1 cellular context compared by ENCODE assay signal in the genomic region with DNA sequence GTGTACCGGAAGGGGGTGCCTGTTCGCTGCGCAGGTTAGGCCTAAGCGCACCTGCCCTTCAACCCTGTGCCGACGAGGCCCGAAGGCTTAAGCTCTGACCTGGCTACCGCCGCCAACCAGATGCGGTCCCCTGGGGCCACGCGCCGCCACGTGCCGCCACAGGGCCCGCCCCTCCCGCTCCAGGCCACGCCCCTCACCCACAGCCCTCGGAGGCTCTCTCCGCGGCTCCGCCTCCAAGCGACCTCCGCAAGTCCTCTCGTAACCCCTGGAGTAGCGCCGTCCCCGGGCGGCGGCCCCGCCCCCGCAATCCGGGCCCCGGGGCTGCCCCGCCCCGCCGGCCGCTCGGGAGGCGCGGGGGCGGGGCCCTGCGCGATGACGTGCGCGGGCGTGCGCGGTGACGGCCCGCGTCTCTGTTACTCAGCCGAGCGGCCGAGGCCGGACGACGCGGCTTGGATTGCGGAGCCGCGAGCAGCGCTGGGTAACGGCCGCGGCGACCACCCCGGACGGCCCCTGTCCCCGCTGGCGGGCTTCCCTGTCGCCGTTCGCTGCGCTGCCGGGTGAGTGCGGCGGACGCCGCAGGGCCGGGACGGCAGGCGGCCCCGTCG.
A peak's percentile ranks its signal among the peaks of the same experiment; 100 is the strongest.
TF ChIP-seq lines count a peak whose summit lies in the region.

Gene MAPK8, plus strand, starts transcription at position 413 of the 605 bp plus-strand sequence. CDS start 94,984 bp downstream, outside the sequence.

TF ChIP-seq in HEK293, 187 proteins besides CTCF, POLR2A, EP300 and RAD21 (continued from another document):
- TF ChIP-seq ZXDB (tag by site-specific recombination; IDR thresholded peaks at IDR 0.05) (peak; percentile 49), GLIS2 (tag by site-specific recombination; IDR thresholded peaks at IDR 0.05) (peak; percentile 56; the same call in 1 of the 2 replicates), ZSCAN16 (tag by site-specific recombination; IDR thresholded peaks at IDR 0.05) (no peak), ZBTB6 (tag by site-specific recombination; IDR thresholded peaks at IDR 0.05) (0 out of 2 replicates have a peak, but pooled peaks have one; percentile 8), ZNF335 (tag by site-specific recombination; conservative IDR thresholded peaks at IDR 0.05) (peak; percentile 49; the same call in 1 of the 2 replicates), BCL11B (tag by site-specific recombination; IDR thresholded peaks at IDR 0.05; ENCODE audit: low read depth) (peak; percentile 53; the same call in 1 of the 2 replicates), ZNF692 (tag by site-specific recombination; IDR thresholded peaks at IDR 0.05) (peak; percentile 36; the same call in 1 of the 2 replicates), KLF16 (tag by site-specific recombination; IDR thresholded peaks at IDR 0.05) (peak; percentile 53), ZBTB17 (tag by site-specific recombination; IDR thresholded peaks at IDR 0.05) (no peak), SP2 (tag by site-specific recombination; IDR thresholded peaks at IDR 0.05) (peak; percentile 62), ZFP37 (tag by site-specific recombination; IDR thresholded peaks at IDR 0.05) (0 out of 2 replicates have a peak, but pooled peaks have one; percentile 30), EGR2 (tag by site-specific recombination; IDR thresholded peaks at IDR 0.05; ENCODE audit: low read depth) (0 out of 2 replicates have a peak, but pooled peaks have one; percentile 5), KLF8 (tag by site-specific recombination; IDR thresholded peaks at IDR 0.05) (0 out of 2 replicates have a peak, but pooled peaks have one; percentile 31)
- TF ChIP-seq, protein P1, sequence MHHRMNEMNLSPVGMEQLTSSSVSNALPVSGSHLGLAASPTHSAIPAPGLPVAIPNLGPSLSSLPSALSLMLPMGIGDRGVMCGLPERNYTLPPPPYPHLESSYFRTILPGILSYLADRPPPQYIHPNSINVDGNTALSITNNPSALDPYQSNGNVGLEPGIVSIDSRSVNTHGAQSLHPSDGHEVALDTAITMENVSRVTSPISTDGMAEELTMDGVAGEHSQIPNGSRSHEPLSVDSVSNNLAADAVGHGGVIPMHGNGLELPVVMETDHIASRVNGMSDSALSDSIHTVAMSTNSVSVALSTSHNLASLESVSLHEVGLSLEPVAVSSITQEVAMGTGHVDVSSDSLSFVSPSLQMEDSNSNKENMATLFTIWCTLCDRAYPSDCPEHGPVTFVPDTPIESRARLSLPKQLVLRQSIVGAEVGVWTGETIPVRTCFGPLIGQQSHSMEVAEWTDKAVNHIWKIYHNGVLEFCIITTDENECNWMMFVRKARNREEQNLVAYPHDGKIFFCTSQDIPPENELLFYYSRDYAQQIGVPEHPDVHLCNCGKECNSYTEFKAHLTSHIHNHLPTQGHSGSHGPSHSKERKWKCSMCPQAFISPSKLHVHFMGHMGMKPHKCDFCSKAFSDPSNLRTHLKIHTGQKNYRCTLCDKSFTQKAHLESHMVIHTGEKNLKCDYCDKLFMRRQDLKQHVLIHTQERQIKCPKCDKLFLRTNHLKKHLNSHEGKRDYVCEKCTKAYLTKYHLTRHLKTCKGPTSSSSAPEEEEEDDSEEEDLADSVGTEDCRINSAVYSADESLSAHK (tag by site-specific recombination; IDR thresholded peaks at IDR 0.05), result peak; percentile 42; the same call in 1 of the 2 replicates
- TF ChIP-seq, protein P2, sequence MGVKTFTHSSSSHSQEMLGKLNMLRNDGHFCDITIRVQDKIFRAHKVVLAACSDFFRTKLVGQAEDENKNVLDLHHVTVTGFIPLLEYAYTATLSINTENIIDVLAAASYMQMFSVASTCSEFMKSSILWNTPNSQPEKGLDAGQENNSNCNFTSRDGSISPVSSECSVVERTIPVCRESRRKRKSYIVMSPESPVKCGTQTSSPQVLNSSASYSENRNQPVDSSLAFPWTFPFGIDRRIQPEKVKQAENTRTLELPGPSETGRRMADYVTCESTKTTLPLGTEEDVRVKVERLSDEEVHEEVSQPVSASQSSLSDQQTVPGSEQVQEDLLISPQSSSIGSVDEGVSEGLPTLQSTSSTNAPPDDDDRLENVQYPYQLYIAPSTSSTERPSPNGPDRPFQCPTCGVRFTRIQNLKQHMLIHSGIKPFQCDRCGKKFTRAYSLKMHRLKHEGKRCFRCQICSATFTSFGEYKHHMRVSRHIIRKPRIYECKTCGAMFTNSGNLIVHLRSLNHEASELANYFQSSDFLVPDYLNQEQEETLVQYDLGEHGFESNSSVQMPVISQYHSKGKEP (tag by site-specific recombination; IDR thresholded peaks at IDR 0.05), result peak; percentile 45
- TF ChIP-seq, protein P3, sequence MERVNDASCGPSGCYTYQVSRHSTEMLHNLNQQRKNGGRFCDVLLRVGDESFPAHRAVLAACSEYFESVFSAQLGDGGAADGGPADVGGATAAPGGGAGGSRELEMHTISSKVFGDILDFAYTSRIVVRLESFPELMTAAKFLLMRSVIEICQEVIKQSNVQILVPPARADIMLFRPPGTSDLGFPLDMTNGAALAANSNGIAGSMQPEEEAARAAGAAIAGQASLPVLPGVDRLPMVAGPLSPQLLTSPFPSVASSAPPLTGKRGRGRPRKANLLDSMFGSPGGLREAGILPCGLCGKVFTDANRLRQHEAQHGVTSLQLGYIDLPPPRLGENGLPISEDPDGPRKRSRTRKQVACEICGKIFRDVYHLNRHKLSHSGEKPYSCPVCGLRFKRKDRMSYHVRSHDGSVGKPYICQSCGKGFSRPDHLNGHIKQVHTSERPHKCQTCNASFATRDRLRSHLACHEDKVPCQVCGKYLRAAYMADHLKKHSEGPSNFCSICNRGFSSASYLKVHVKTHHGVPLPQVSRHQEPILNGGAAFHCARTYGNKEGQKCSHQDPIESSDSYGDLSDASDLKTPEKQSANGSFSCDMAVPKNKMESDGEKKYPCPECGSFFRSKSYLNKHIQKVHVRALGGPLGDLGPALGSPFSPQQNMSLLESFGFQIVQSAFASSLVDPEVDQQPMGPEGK (tag by site-specific recombination; IDR thresholded peaks at IDR 0.05), result peak; percentile 60
